21 cellular contexts compared by ENCODE assay signal in the genomic region with DNA sequence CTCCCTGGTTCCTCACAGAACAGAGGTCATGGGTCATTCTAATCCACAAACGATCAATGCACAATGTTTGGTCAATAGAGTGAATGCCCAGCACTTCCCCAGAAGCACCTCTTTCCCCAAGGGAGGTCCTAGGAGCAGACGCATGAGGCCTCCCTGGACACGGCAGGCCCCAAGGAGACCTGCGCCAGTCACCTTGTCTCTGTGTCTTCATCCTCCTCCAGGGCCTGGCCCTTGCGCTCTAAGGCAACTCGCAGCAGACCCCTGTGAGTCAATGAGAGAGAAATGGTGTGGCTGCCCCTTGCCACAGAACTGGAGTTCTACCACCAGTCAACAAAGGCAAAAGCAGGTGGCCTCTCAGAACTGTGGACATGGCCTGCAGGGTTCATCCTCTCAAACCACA. TPM values are rescaled to one million over a fixed set of nuclear protein-coding genes. Genes with fewer than 3 reads are reported as not detected.
"Had no signal": no experiment of that assay in that cellular context is flagged by ENCODE, and none has a peak within 500 bp of the region (broad histone marks: within the 10 kb centered on the region; RNA-seq: fewer than 3 reads in every experiment).

No MANE protein-coding gene starts in this region.

- H3K36me3 ChIP-seq: breast epithelium had no signal

- H3K27me3 ChIP-seq: ascending aorta, breast epithelium, esophagus muscularis mucosa, gastroesophageal sphincter, testis had no signal

- ATAC-seq: activated CD4-positive, CD25-positive, alpha-beta regulatory T cell treated with anti-CD3 and anti-CD28 coated beads, Interleukin-2, amount 50 U/mL, for 24 hours; activated T-cell treated with anti-CD3 and anti-CD28 coated beads, Interleukin-2, amount 50 U/mL, for 72 hours; left colon had no signal

- H3K27ac ChIP-seq: ascending aorta, breast epithelium, esophagus muscularis mucosa, gastroesophageal sphincter, testis had no signal

- H3K4me3 ChIP-seq: ascending aorta, breast epithelium, esophagus muscularis mucosa, gastroesophageal sphincter, testis had no signal

- DNase-seq: activated CD4-positive, alpha-beta T cell treated with anti-CD3 and anti-CD28 coated beads, Interleukin-2, amount 50 U/mL, for 1 hour; activated CD8-positive, alpha-beta memory T cell treated with anti-CD3 and anti-CD28 coated beads for 24 hours; activated effector memory CD4-positive, alpha-beta T cell treated with anti-CD3 and anti-CD28 coated beads, Interleukin-2, amount 50 U/mL, for 16 hours; activated naive CD4-positive, alpha-beta T cell treated with anti-CD3 and anti-CD28 coated beads, Interleukin-2, amount 50 U/mL, for 16 hours; activated T-cell treated with anti-CD3 and anti-CD28 coated beads, Interleukin-2, amount 50 U/mL, for 72 hours; cerebellar nuclear complex; effector CD8-positive, alpha-beta T cell; left colon; mammary epithelial cell; naive B cell; stimulated activated CD4-positive, alpha-beta T cell treated with anti-CD3 and anti-CD28 coated beads, Interleukin-2, amount 100 ng/mL, for 48 hours; testis had no signal

- H3K4me1 ChIP-seq: ascending aorta, breast epithelium, gastroesophageal sphincter, testis had no signal

- H3K9me3 ChIP-seq: ascending aorta, breast epithelium, esophagus muscularis mucosa, gastroesophageal sphincter, testis had no signal

RNA-seq across cellular contexts. Expression of gene TMIE, which starts 25.8 kb away (rescaled TPM):
- total RNA-seq: breast epithelium; T-helper 1 cell treated with Interleukin-12 subunit alpha and Interleukin-12 subunit beta and Interleukin-4 antibody, amounts not matched to agents 30 ng/mL and 1 ng/mL, for 36 hours had no signal

RNA-seq across cellular contexts. Expression of gene PRSS50, which starts 42.2 kb away (rescaled TPM):
- total RNA-seq: ascending aorta; endothelial cell of umbilical vein; left colon; renal cortical epithelial cell; skeletal muscle tissue; T-helper 1 cell treated with Interleukin-12 subunit alpha and Interleukin-12 subunit beta and Interleukin-4 antibody, amounts not matched to agents 30 ng/mL and 1 ng/mL, for 36 hours had no signal
